8 cellular contexts compared by ENCODE assay signal in genomic region chr19:49591731-49592485, GRCh38. TPM values are rescaled to one million over a fixed set of nuclear protein-coding genes. Genes with fewer than 3 reads are reported as not detected.
DNase-seq lines count a peak whose midpoint lies in the region; ATAC-seq lines count a peak whose summit lies in the region.

No MANE protein-coding gene starts in this region.

- no peaks in the 10 kb centered on the region for H3K27me3 ChIP-seq in layer of hippocampus (ENCODE audit: control insufficient read depth, insufficient read depth, low read length)

- H3K9me3 Mint-ChIP-seq in IgD-negative memory B cell: no peaks in the 10 kb centered on the region
- no peaks in the 10 kb centered on the region for H3K9me3 Mint-ChIP-seq in T-helper 2 cell treated with Interferon-gamma antibody and Interleukin-4, amounts not matched to agents 5 μg/mL and 100 μg/mL, for 36 hours

- H3K4me1 Mint-ChIP-seq in IgD-negative memory B cell: peaks cover 10 to 25% (median 19%) of the 10 kb centered on the region in 3 donors
- peaks cover 30% of the 10 kb centered on the region for H3K4me1 Mint-ChIP-seq in T-helper 2 cell treated with Interferon-gamma antibody and Interleukin-4, amounts not matched to agents 5 μg/mL and 100 μg/mL, for 36 hours (ENCODE audit: low read depth)

- H3K4me3 Mint-ChIP-seq in IgD-negative memory B cell: peak overlapping the region; percentile 80 to 94 (median 92)
- H3K4me3 Mint-ChIP-seq in T-helper 2 cell treated with Interferon-gamma antibody and Interleukin-4, amounts not matched to agents 5 μg/mL and 100 μg/mL, for 36 hours: peak overlapping the region; percentile 95

- peaks cover 2% of the 10 kb centered on the region for H3K36me3 Mint-ChIP-seq in IgD-negative memory B cell
- H3K36me3 Mint-ChIP-seq in T-helper 2 cell treated with Interferon-gamma antibody and Interleukin-4, amounts not matched to agents 5 μg/mL and 100 μg/mL, for 36 hours (ENCODE audit: low read depth): peaks cover 13% of the 10 kb centered on the region

- no peaks in the 10 kb centered on the region for H3K27me3 Mint-ChIP-seq in IgD-negative memory B cell
- peaks cover 6% of the 10 kb centered on the region for H3K27me3 Mint-ChIP-seq in T-helper 2 cell treated with Interferon-gamma antibody and Interleukin-4, amounts not matched to agents 5 μg/mL and 100 μg/mL, for 36 hours (ENCODE audit: low read depth)

- H3K27ac Mint-ChIP-seq in IgD-negative memory B cell: peak overlapping the region; percentile 87 to 94 (median 92)
- H3K27ac Mint-ChIP-seq in T-helper 2 cell treated with Interferon-gamma antibody and Interleukin-4, amounts not matched to agents 5 μg/mL and 100 μg/mL, for 36 hours: peak overlapping the region; percentile 92

- ATAC-seq in HG03097 (IDR thresholded peaks at IDR 0.05; ENCODE audit: low FRiP score, unreplicated experiment): no peak

- DNase-seq in DMS114 treated with DMSO at 0.1 percent for 48 hours (lab: John Stamatoyannopoulos, UW; ENCODE audit: unreplicated experiment) (peak; percentile 18), caudate nucleus (lab: John Stamatoyannopoulos, UW) (peak in 38 of 61 donors; percentile 10 to 80 (median 47))
- DNase-seq in T-helper 2 cell treated with Interferon-gamma antibody and Interleukin-4, amounts not matched to agents 5 μg/mL and 100 μg/mL, for 36 hours (ENCODE audit: low spot score): peak; percentile 40
- DNase-seq in stimulated activated CD4-positive, alpha-beta T cell treated with anti-CD3 and anti-CD28 coated beads, Interleukin-4, amount 100 ng/mL, for 24 hours: peak; percentile 40
- DNase-seq in activated CD4-positive, CD25-positive, alpha-beta regulatory T cell (lab: John Stamatoyannopoulos, UW): no peak

- peak overlapping the region; percentile 78 for H3K27ac ChIP-seq in caudate nucleus (ENCODE audit: low read depth, low read length)
- H3K27ac ChIP-seq in layer of hippocampus (ENCODE audit: low read depth, low read length): peak overlapping the region; percentile 89

RNA-seq across cellular contexts. Expression of gene PRR12, which starts 0.9 kb away (rescaled TPM):
- polyA plus RNA-seq in IgD-negative memory B cell: 0.70 TPM

RNA-seq across cellular contexts. Expression of gene PRRG2, which starts 10.8 kb away (rescaled TPM):
- polyA plus RNA-seq in IgD-negative memory B cell: 0.26 TPM

RNA-seq across cellular contexts. Expression of gene NOSIP, which starts 11.6 kb away (rescaled TPM):
- polyA plus RNA-seq in IgD-negative memory B cell: 144 TPM

RNA-seq across cellular contexts. Expression of gene RRAS, which starts 48.0 kb away (rescaled TPM):
- 18.4 TPM for polyA plus RNA-seq in IgD-negative memory B cell

RNA-seq across cellular contexts. Expression of gene SCAF1, which starts 50.1 kb away (rescaled TPM):
- 3.4 TPM for polyA plus RNA-seq in IgD-negative memory B cell

Comparison
In these comparisons a context has a peak if more than half of its experiments do, and no peak if none do; other contexts are left out.
1. DNase-seq: peak in DMS114 treated with DMSO at 0.1 percent for 48 hours (single experiment), T-helper 2 cell treated with Interferon-gamma antibody and Interleukin-4, amounts not matched to agents 5 μg/mL and 100 μg/mL, for 36 hours (single experiment), caudate nucleus (38 of 61) and stimulated activated CD4-positive, alpha-beta T cell treated with anti-CD3 and anti-CD28 coated beads, Interleukin-4, amount 100 ng/mL, for 24 hours (single experiment); none in activated CD4-positive, CD25-positive, alpha-beta regulatory T cell (0 of 4).